Comparison of ENCODE assay signal across 2 cellular contexts in genomic region chr4:178063568-178063967, GRCh38.
TF ChIP-seq lines count a peak whose summit lies in the region.

No MANE protein-coding gene starts in this region.

TF ChIP-seq in GM23338, 12 proteins besides CTCF, POLR2A, EP300 and RAD21:
- TF ChIP-seq EZH2 (IDR thresholded peaks at IDR 0.05; ENCODE audit: low read depth, unreplicated experiment): no peak
- TF ChIP-seq CREB1 (CRISPR knock-in tag; IDR thresholded peaks at IDR 0.05; ENCODE audit: low read depth): no peak

TF ChIP-seq in H1, 55 proteins besides CTCF, POLR2A, EP300 and RAD21:
- no peak for TF ChIP-seq EZH2 (IDR thresholded peaks at IDR 0.05; ENCODE audit: low read depth, low read length, severe bottlenecking)
- TF ChIP-seq RFX5 (IDR thresholded peaks at IDR 0.05; ENCODE audit: borderline replicate concordance, low read depth, low read length): no peak
- TF ChIP-seq BCL11A (IDR thresholded peaks at IDR 0.05; ENCODE audit: low read depth in 2 of 2, low read length in 2 of 2): no peak
- no peak for TF ChIP-seq SIRT6 (IDR thresholded peaks at IDR 0.05; ENCODE audit: low read length)
- no peak for TF ChIP-seq BRCA1 (IDR thresholded peaks at IDR 0.05; ENCODE audit: low read depth, low read length)
- no peak for TF ChIP-seq GTF2F1 (IDR thresholded peaks at IDR 0.05; ENCODE audit: borderline replicate concordance, low read depth, low read length)
- TF ChIP-seq TAF1 (IDR thresholded peaks at IDR 0.05; ENCODE audit: low read depth, low read length): no peak
- TF ChIP-seq ATF2 (IDR thresholded peaks at IDR 0.05; ENCODE audit: low read length): no peak
- TF ChIP-seq JUND (IDR thresholded peaks at IDR 0.05; ENCODE audit: low read length): no peak
- TF ChIP-seq NRF1 (IDR thresholded peaks at IDR 0.05; ENCODE audit: low read depth, low read length): no peak
- TF ChIP-seq CHD7 (IDR thresholded peaks at IDR 0.05; ENCODE audit: insufficient replicate concordance, low read length): no peak
- TF ChIP-seq SRF (IDR thresholded peaks at IDR 0.05; ENCODE audit: low read depth, low read length): no peak
- TF ChIP-seq POLR2AphosphoS5 (IDR thresholded peaks at IDR 0.05; ENCODE audit: low read depth, low read length): no peak
- TF ChIP-seq CBX5 (IDR thresholded peaks at IDR 0.05; ENCODE audit: low read depth, low read length): no peak
- no peak for TF ChIP-seq TEAD4 (IDR thresholded peaks at IDR 0.05; ENCODE audit: low read depth, low read length)
- TF ChIP-seq ATF3 (IDR thresholded peaks at IDR 0.05; ENCODE audit: insufficient read depth, low read depth, low read length): no peak
